Comparison of ENCODE assay signal across 1 cellular context in genomic region chr17:59330314-59330942, GRCh38.
TF ChIP-seq lines count a peak whose summit lies in the region.

No MANE protein-coding gene starts in this region.

TF ChIP-seq in HepG2, 621 proteins besides CTCF, POLR2A, EP300 and RAD21 (continued from another document and continues in another):
- no peak for TF ChIP-seq DDIT3 (CRISPR knock-in tag; IDR thresholded peaks at IDR 0.05)
- TF ChIP-seq, protein P1, sequence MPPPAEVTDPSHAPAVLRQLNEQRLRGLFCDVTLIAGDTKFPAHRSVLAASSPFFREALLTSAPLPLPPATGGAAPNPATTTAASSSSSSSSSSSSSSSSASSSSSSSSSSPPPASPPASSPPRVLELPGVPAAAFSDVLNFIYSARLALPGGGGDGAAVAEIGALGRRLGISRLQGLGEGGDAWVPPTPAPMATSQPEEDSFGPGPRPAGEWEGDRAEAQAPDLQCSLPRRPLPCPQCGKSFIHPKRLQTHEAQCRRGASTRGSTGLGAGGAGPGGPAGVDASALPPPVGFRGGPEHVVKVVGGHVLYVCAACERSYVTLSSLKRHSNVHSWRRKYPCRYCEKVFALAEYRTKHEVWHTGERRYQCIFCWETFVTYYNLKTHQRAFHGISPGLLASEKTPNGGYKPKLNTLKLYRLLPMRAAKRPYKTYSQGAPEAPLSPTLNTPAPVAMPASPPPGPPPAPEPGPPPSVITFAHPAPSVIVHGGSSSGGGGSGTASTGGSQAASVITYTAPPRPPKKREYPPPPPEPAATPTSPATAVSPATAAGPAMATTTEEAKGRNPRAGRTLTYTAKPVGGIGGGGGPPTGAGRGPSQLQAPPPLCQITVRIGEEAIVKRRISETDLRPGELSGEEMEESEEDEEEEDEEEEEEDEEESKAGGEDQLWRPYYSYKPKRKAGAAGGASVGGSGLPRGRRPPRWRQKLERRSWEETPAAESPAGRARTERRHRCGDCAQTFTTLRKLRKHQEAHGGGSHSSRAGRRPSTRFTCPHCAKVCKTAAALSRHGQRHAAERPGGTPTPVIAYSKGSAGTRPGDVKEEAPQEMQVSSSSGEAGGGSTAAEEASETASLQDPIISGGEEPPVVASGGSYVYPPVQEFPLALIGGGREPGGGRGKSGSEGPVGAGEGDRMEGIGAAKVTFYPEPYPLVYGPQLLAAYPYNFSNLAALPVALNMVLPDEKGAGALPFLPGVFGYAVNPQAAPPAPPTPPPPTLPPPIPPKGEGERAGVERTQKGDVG (CRISPR knock-in tag; IDR thresholded peaks at IDR 0.05; ENCODE audit: borderline replicate concordance) = peak; percentile 42; the same call in 1 of the 2 replicates
- TF ChIP-seq, protein P2, sequence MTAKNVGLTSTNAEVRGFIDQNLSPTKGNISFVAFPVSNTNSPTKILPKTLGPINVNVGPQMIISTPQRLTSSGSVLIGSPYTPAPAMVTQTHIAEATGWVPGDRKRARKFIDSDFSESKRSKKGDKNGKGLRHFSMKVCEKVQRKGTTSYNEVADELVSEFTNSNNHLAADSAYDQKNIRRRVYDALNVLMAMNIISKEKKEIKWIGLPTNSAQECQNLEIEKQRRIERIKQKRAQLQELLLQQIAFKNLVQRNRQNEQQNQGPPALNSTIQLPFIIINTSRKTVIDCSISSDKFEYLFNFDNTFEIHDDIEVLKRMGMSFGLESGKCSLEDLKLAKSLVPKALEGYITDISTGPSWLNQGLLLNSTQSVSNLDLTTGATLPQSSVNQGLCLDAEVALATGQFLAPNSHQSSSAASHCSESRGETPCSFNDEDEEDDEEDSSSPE (CRISPR knock-in tag; IDR thresholded peaks at IDR 0.05) = 0 out of 2 replicates have a peak, but pooled peaks have one; percentile 25
- TF ChIP-seq TGIF2 (CRISPR knock-in tag; IDR thresholded peaks at IDR 0.05) = peak; percentile 49; the same call in 1 of the 2 replicates
- peak; percentile 91; the same call in 1 of the 2 replicates for TF ChIP-seq RFXAP (CRISPR knock-in tag; IDR thresholded peaks at IDR 0.05; ENCODE audit: borderline replicate concordance)
- TF ChIP-seq ZNF772 (CRISPR knock-in tag; IDR thresholded peaks at IDR 0.05) = no peak
- TF ChIP-seq MAF1 (CRISPR knock-in tag; IDR thresholded peaks at IDR 0.05; ENCODE audit: borderline replicate concordance) = no peak
- TF ChIP-seq, protein P3, sequence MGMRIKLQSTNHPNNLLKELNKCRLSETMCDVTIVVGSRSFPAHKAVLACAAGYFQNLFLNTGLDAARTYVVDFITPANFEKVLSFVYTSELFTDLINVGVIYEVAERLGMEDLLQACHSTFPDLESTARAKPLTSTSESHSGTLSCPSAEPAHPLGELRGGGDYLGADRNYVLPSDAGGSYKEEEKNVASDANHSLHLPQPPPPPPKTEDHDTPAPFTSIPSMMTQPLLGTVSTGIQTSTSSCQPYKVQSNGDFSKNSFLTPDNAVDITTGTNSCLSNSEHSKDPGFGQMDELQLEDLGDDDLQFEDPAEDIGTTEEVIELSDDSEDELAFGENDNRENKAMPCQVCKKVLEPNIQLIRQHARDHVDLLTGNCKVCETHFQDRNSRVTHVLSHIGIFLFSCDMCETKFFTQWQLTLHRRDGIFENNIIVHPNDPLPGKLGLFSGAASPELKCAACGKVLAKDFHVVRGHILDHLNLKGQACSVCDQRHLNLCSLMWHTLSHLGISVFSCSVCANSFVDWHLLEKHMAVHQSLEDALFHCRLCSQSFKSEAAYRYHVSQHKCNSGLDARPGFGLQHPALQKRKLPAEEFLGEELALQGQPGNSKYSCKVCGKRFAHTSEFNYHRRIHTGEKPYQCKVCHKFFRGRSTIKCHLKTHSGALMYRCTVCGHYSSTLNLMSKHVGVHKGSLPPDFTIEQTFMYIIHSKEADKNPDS (CRISPR knock-in tag; IDR thresholded peaks at IDR 0.05) = no peak
- peak; percentile 73 for TF ChIP-seq KAT8 (CRISPR knock-in tag; IDR thresholded peaks at IDR 0.05)
- no peak for TF ChIP-seq JUNB (CRISPR knock-in tag; IDR thresholded peaks at IDR 0.05; ENCODE audit: borderline replicate concordance)
- peak; percentile 80 for TF ChIP-seq IKZF5 (CRISPR knock-in tag; IDR thresholded peaks at IDR 0.05)
- no peak; the same call in 1 of the 2 replicates for TF ChIP-seq KAT7 (CRISPR knock-in tag; IDR thresholded peaks at IDR 0.05; ENCODE audit: borderline replicate concordance)
- TF ChIP-seq RARG (CRISPR knock-in tag; IDR thresholded peaks at IDR 0.05; ENCODE audit: low read depth) = no peak
- TF ChIP-seq, protein P4, sequence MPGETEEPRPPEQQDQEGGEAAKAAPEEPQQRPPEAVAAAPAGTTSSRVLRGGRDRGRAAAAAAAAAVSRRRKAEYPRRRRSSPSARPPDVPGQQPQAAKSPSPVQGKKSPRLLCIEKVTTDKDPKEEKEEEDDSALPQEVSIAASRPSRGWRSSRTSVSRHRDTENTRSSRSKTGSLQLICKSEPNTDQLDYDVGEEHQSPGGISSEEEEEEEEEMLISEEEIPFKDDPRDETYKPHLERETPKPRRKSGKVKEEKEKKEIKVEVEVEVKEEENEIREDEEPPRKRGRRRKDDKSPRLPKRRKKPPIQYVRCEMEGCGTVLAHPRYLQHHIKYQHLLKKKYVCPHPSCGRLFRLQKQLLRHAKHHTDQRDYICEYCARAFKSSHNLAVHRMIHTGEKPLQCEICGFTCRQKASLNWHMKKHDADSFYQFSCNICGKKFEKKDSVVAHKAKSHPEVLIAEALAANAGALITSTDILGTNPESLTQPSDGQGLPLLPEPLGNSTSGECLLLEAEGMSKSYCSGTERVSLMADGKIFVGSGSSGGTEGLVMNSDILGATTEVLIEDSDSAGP (CRISPR knock-in tag; IDR thresholded peaks at IDR 0.05; ENCODE audit: borderline replicate concordance) = 0 out of 2 replicates have a peak, but pooled peaks have one; percentile 33
- TF ChIP-seq, protein P5, sequence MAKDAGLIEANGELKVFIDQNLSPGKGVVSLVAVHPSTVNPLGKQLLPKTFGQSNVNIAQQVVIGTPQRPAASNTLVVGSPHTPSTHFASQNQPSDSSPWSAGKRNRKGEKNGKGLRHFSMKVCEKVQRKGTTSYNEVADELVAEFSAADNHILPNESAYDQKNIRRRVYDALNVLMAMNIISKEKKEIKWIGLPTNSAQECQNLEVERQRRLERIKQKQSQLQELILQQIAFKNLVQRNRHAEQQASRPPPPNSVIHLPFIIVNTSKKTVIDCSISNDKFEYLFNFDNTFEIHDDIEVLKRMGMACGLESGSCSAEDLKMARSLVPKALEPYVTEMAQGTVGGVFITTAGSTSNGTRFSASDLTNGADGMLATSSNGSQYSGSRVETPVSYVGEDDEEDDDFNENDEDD (CRISPR knock-in tag; IDR thresholded peaks at IDR 0.05; ENCODE audit: borderline replicate concordance) = no peak; the same call in 1 of the 2 replicates
- peak; percentile 69; the same call in 1 of the 2 replicates for TF ChIP-seq FOXJ3 (CRISPR knock-in tag; IDR thresholded peaks at IDR 0.05; ENCODE audit: borderline replicate concordance)
- TF ChIP-seq ZNF30 (CRISPR knock-in tag; IDR thresholded peaks at IDR 0.05) = no peak
- no peak; the same call in 1 of the 2 replicates for TF ChIP-seq GABPB1 (CRISPR knock-in tag; IDR thresholded peaks at IDR 0.05)
- TF ChIP-seq HOXA5 (CRISPR knock-in tag; IDR thresholded peaks at IDR 0.05) = peak; percentile 49; the same call in 1 of the 2 replicates
- TF ChIP-seq ARNT (IDR thresholded peaks at IDR 0.05) = no peak
- no peak for TF ChIP-seq SMAD9 (CRISPR knock-in tag; IDR thresholded peaks at IDR 0.05)
- no peak for TF ChIP-seq EEA1 (CRISPR knock-in tag; IDR thresholded peaks at IDR 0.05; ENCODE audit: borderline replicate concordance)
- no peak for TF ChIP-seq ZBTB20 (CRISPR knock-in tag; IDR thresholded peaks at IDR 0.05; ENCODE audit: borderline replicate concordance, low read depth)
- TF ChIP-seq NFE2 (CRISPR knock-in tag; IDR thresholded peaks at IDR 0.05) = no peak
- TF ChIP-seq ZNF773 (CRISPR knock-in tag; IDR thresholded peaks at IDR 0.05; ENCODE audit: borderline replicate concordance) = no peak
- no peak for TF ChIP-seq ZNF468 (CRISPR knock-in tag; IDR thresholded peaks at IDR 0.05)
- no peak; the same call in 1 of the 2 replicates for TF ChIP-seq SMC3 (IDR thresholded peaks at IDR 0.05; ENCODE audit: low read length)
- TF ChIP-seq ZNF264 (CRISPR knock-in tag; IDR thresholded peaks at IDR 0.05) = peak; percentile 64
- TF ChIP-seq STAT6 (CRISPR knock-in tag; IDR thresholded peaks at IDR 0.05; ENCODE audit: borderline replicate concordance) = no peak; the same call in 1 of the 2 replicates
- TF ChIP-seq CEBPG (CRISPR knock-in tag; IDR thresholded peaks at IDR 0.05) = no peak
- TF ChIP-seq HHEX (CRISPR knock-in tag; IDR thresholded peaks at IDR 0.05) = no peak
- TF ChIP-seq SNRNP70 (IDR thresholded peaks at IDR 0.05; ENCODE audit: low read depth, low read length) = no peak
- TF ChIP-seq TOPORS (CRISPR knock-in tag; IDR thresholded peaks at IDR 0.05) = no peak
- TF ChIP-seq ESRRA (CRISPR knock-in tag; IDR thresholded peaks at IDR 0.05; ENCODE audit: low read depth) = no peak
- TF ChIP-seq ZNF800 (CRISPR knock-in tag; IDR thresholded peaks at IDR 0.05) = peak; percentile 73
- TF ChIP-seq ZNF781 (CRISPR knock-in tag; IDR thresholded peaks at IDR 0.05; ENCODE audit: borderline replicate concordance, not compliant biosample characterization) = no peak
- TF ChIP-seq BRF2 (CRISPR knock-in tag; IDR thresholded peaks at IDR 0.05) = no peak
